In the genomic region with DNA sequence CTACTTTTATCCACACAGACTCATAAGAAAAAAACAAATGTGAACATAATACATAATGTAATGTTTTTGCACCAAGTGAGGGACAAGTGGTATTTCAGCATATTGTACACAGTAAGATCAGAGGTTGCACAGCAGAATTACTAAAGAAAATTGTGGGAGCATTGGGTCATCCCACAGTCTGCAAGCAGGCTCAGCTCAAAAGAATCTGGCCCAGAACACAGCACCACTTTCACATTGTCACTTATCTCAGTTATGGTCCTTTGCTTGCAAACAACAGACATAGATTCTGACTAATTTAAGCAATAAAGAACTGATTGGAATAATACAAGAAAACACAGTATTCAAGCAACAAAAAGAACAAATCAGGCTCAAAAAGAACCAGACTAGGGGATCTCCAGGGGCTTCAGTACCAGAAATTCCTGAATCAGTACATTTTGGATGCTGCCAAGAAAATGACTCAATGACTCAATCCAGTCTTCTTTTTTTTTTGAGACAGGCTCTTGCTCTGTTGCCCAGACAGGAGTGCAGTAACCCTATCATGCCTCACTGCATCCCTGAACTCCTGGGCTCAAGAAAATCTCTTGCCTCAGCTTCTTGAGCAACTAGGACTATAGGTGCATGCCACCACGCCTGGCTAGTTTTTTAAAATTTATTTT, we compare ENCODE assay signal across 1 cellular context.
TF ChIP-seq lines count a peak whose summit lies in the region.

No MANE protein-coding gene starts in this region.

TF ChIP-seq in GM23338, 12 proteins besides CTCF, POLR2A, EP300 and RAD21:
- TF ChIP-seq, protein P1, sequence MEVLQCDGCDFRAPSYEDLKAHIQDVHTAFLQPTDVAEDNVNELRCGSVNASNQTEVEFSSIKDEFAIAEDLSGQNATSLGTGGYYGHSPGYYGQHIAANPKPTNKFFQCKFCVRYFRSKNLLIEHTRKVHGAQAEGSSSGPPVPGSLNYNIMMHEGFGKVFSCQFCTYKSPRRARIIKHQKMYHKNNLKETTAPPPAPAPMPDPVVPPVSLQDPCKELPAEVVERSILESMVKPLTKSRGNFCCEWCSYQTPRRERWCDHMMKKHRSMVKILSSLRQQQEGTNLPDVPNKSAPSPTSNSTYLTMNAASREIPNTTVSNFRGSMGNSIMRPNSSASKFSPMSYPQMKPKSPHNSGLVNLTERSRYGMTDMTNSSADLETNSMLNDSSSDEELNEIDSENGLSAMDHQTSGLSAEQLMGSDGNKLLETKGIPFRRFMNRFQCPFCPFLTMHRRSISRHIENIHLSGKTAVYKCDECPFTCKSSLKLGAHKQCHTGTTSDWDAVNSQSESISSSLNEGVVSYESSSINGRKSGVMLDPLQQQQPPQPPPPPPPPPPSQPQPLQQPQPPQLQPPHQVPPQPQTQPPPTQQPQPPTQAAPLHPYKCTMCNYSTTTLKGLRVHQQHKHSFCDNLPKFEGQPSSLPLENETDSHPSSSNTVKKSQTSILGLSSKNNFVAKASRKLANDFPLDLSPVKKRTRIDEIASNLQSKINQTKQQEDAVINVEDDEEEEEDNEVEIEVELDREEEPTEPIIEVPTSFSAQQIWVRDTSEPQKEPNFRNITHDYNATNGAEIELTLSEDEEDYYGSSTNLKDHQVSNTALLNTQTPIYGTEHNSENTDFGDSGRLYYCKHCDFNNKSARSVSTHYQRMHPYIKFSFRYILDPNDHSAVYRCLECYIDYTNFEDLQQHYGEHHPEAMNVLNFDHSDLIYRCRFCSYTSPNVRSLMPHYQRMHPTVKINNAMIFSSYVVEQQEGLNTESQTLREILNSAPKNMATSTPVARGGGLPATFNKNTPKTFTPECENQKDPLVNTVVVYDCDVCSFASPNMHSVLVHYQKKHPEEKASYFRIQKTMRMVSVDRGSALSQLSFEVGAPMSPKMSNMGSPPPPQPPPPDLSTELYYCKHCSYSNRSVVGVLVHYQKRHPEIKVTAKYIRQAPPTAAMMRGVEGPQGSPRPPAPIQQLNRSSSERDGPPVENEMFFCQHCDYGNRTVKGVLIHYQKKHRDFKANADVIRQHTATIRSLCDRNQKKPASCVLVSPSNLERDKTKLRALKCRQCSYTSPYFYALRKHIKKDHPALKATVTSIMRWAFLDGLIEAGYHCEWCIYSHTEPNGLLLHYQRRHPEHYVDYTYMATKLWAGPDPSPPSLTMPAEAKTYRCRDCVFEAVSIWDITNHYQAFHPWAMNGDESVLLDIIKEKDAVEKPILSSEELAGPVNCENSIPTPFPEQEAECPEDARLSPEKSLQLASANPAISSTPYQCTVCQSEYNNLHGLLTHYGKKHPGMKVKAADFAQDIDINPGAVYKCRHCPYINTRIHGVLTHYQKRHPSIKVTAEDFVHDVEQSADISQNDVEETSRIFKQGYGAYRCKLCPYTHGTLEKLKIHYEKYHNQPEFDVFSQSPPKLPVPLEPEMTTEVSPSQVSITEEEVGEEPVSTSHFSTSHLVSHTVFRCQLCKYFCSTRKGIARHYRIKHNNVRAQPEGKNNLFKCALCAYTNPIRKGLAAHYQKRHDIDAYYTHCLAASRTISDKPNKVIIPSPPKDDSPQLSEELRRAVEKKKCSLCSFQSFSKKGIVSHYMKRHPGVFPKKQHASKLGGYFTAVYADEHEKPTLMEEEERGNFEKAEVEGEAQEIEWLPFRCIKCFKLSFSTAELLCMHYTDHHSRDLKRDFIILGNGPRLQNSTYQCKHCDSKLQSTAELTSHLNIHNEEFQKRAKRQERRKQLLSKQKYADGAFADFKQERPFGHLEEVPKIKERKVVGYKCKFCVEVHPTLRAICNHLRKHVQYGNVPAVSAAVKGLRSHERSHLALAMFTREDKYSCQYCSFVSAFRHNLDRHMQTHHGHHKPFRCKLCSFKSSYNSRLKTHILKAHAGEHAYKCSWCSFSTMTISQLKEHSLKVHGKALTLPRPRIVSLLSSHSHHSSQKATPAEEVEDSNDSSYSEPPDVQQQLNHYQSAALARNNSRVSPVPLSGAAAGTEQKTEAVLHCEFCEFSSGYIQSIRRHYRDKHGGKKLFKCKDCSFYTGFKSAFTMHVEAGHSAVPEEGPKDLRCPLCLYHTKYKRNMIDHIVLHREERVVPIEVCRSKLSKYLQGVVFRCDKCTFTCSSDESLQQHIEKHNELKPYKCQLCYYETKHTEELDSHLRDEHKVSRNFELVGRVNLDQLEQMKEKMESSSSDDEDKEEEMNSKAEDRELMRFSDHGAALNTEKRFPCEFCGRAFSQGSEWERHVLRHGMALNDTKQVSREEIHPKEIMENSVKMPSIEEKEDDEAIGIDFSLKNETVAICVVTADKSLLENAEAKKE (CRISPR knock-in tag; IDR thresholded peaks at IDR 0.05), result no peak
- TF ChIP-seq ZNF114 (CRISPR knock-in tag; IDR thresholded peaks at IDR 0.05), result no peak
- no peak for TF ChIP-seq JUNB (IDR thresholded peaks at IDR 0.05; ENCODE audit: unreplicated experiment)
- no peak for TF ChIP-seq EZH2phosphoT487 (IDR thresholded peaks at IDR 0.05; ENCODE audit: unreplicated experiment)
- TF ChIP-seq CREB1 (CRISPR knock-in tag; IDR thresholded peaks at IDR 0.05; ENCODE audit: low read depth), result no peak
- TF ChIP-seq NANOG (IDR thresholded peaks at IDR 0.05; ENCODE audit: borderline replicate concordance), result no peak
- TF ChIP-seq REST (IDR thresholded peaks at IDR 0.05; ENCODE audit: unreplicated experiment), result no peak
- no peak for TF ChIP-seq POLR2AphosphoS5 (IDR thresholded peaks at IDR 0.05; ENCODE audit: low read depth)
- TF ChIP-seq ZNF331 (CRISPR knock-in tag; IDR thresholded peaks at IDR 0.05; ENCODE audit: low read depth), result no peak
- TF ChIP-seq, protein P2, sequence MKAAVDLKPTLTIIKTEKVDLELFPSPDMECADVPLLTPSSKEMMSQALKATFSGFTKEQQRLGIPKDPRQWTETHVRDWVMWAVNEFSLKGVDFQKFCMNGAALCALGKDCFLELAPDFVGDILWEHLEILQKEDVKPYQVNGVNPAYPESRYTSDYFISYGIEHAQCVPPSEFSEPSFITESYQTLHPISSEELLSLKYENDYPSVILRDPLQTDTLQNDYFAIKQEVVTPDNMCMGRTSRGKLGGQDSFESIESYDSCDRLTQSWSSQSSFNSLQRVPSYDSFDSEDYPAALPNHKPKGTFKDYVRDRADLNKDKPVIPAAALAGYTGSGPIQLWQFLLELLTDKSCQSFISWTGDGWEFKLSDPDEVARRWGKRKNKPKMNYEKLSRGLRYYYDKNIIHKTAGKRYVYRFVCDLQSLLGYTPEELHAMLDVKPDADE (IDR thresholded peaks at IDR 0.05), result no peak
- TF ChIP-seq EZH2 (IDR thresholded peaks at IDR 0.05; ENCODE audit: low read depth, unreplicated experiment), result no peak
- TF ChIP-seq STAT1 (IDR thresholded peaks at IDR 0.05; ENCODE audit: unreplicated experiment), result no peak
